In the genomic region with DNA sequence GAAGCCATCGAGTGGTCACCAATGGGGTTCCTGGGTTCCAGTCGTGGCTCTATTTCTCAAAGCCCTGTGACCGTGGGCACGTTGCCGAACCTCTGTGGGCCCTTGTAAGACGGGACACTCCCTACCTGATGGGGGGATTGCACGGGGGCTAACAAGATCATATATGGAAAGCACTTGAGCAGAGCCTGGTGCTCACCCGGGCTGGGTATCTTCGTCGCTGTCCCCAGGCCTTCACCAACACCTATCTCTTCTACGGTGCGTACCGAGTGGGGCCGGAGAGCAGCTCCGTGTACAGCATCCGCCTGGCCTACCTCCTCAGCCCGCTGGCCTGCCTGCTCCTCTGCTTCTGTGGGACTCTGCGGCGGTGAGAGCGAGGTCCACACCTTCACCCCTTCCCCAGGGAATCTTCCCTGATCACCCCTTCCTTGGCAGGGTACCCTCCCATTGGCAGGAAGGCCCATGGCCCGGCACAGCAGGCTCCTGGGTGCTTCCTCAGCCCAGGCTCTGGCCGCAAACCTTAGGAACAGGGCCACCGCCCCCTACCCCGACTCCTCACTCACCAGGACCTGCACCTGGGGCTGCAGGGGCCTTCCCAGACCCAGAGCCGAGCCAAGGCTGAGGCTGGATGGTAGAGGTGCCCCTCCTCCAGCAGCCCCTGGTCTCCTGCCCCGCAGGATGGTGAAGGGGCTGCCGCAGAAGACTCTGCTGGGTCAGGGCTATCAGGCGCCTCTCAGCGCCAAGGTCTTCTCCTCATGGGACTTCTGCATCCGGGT, we compare ENCODE assay signal across 13 cellular contexts. TPM values are rescaled to one million over a fixed set of nuclear protein-coding genes. Genes with fewer than 3 reads are reported as not detected.
DNase-seq lines count a peak whose midpoint lies in the region; ATAC-seq and TF ChIP-seq lines count a peak whose summit lies in the region.
"Had no signal": no experiment of that assay in that cellular context is flagged by ENCODE, and none has a peak within 500 bp of the region (broad histone marks: within the 10 kb centered on the region; RNA-seq: fewer than 3 reads in every experiment).

No MANE protein-coding gene starts in this region.

- no peak for TF ChIP-seq RAD21 in SK-N-SH (IDR thresholded peaks at IDR 0.05; ENCODE audit: low read length)

- no peaks in the 10 kb centered on the region for H3K27me3 ChIP-seq in CD4-positive, alpha-beta memory T cell (ENCODE audit: insufficient read depth, low read length)
- H3K27me3 ChIP-seq in SK-N-SH (ENCODE audit: insufficient read depth): peaks cover 3% of the 10 kb centered on the region
- H3K27me3 ChIP-seq: colonic mucosa had no signal

- no peak for TF ChIP-seq CTCF in SK-N-SH (IDR thresholded peaks at IDR 0.05)

- H3K4me3 Mint-ChIP-seq in CD4-positive, alpha-beta memory T cell: peak overlapping the region; percentile 87 to 99 (median 88)
- peak overlapping the region; percentile 86 for H3K4me3 Mint-ChIP-seq in activated T-helper 1 cell treated with anti-CD3 and anti-CD28 coated beads, Interleukin-12 subunit alpha, Interleukin-12 subunit beta, Interleukin-2, Interleukin-4 antibody, amounts not matched to agents 30 ng/mL and 10 ng/mL and 1 ng/mL, durations not matched to agents 14 hours and 24 hours and 36 hours
- H3K4me3 Mint-ChIP-seq in naive thymus-derived CD8-positive, alpha-beta T cell: peak overlapping the region; percentile 75 to 100 (median 90)
- H3K4me3 Mint-ChIP-seq: neural progenitor cell had no signal

- H3K36me3 ChIP-seq in CD4-positive, alpha-beta memory T cell (ENCODE audit: insufficient read depth, low read length): peaks cover 40% of the 10 kb centered on the region
- no peaks in the 10 kb centered on the region for H3K36me3 ChIP-seq in SK-N-SH (replicated peaks in 1 of 2; ENCODE audit: control insufficient read depth in 1 of 2, insufficient read depth in 2 of 2, low read length in 1 of 2)
- H3K36me3 ChIP-seq: colonic mucosa, neural progenitor cell had no signal

- POLR2A ChIA-PET in CD4-positive, alpha-beta memory T cell (lab: Charles Lee; ENCODE audit: partially characterized antibody): interaction anchor here (0.5 to 26.7 kb wide), 13 partner anchors 9 to 728 kb away, joined by 3 to 1172 read pairs (median 5); partner anchors contain the start of genes SYNGR2, TMC6 and TMC8
- POLR2A ChIA-PET in naive thymus-derived CD8-positive, alpha-beta T cell (lab: Charles Lee): interaction anchor here (0.6 to 30.2 kb wide), 11 partner anchors 8 to 175 kb away, joined by 3 to 1112 read pairs (median 10); partner anchors contain the start of genes SYNGR2, TMC6, TMC8 and TNRC6C
- POLR2A ChIA-PET in SK-N-SH (lab: Yijun Ruan, JAX): no interaction called here

- intact Hi-C loops in CD4-positive, alpha-beta memory T cell (cut with micrococcal nuclease): loop anchor here (5.0 kb wide), 1 partner anchor 119 kb away; no protein-coding TSS in a partner anchor
- intact Hi-C loops in activated T-helper 1 cell treated with anti-CD3 and anti-CD28 coated beads, Interleukin-12 subunit alpha, Interleukin-12 subunit beta, Interleukin-2, Interleukin-4 antibody, amounts not matched to agents 30 ng/mL and 10 ng/mL and 1 ng/mL, durations not matched to agents 14 hours and 24 hours and 36 hours (cut with micrococcal nuclease): loop anchor here (2.0 to 5.0 kb wide), 6 partner anchors 113 to 1406 kb away; partner anchors contain the start of genes JMJD6, METTL23 and TNRC6C

- peak overlapping the region; percentile 93 to 97 for H3K4me3 ChIP-seq in CD4-positive, alpha-beta memory T cell (ENCODE audit: low read length in 2 of 2)
- peak overlapping the region; percentile 22; the same call in 1 of the 2 replicates for H3K4me3 ChIP-seq in Jurkat, Clone E6-1 (ENCODE audit: low read length)
- no peak overlapping the region for H3K4me3 ChIP-seq in SK-N-SH (ENCODE audit: low read depth in 2 of 2, low read length in 1 of 2)
- H3K4me3 ChIP-seq: neural progenitor cell had no signal

- no peaks in the 10 kb centered on the region for H3K9me2 ChIP-seq in SK-N-SH

- CTCF ChIA-PET in CD4-positive, alpha-beta memory T cell (lab: Charles Lee; ENCODE audit: partially characterized antibody): interaction anchor here (4.3 to 8.0 kb wide), 5 partner anchors 11 to 49 kb away, joined by 23 to 121 read pairs (median 57); no protein-coding TSS in a partner anchor
- CTCF ChIA-PET in SK-N-SH (lab: Yijun Ruan, JAX): interaction anchor here (0.6 to 6.3 kb wide), 10 partner anchors 9 to 332 kb away, joined by 3 to 73 read pairs (median 13); no protein-coding TSS in a partner anchor

- H3K36me3 Mint-ChIP-seq in CD4-positive, alpha-beta memory T cell: peaks cover 43 to 66% of the 10 kb centered on the region in 2 donors
- peaks cover 40% of the 10 kb centered on the region for H3K36me3 Mint-ChIP-seq in activated T-helper 1 cell treated with anti-CD3 and anti-CD28 coated beads, Interleukin-12 subunit alpha, Interleukin-12 subunit beta, Interleukin-2, Interleukin-4 antibody, amounts not matched to agents 30 ng/mL and 10 ng/mL and 1 ng/mL, durations not matched to agents 14 hours and 24 hours and 36 hours (ENCODE audit: low read depth)
- peaks cover 9 to 60% (median 27%) of the 10 kb centered on the region in 3 donors for H3K36me3 Mint-ChIP-seq in naive thymus-derived CD8-positive, alpha-beta T cell
- H3K36me3 Mint-ChIP-seq: neural progenitor cell had no signal

- peaks cover 0 to 14% (median 0%) of the 10 kb centered on the region in 8 donors for H3K9me3 Mint-ChIP-seq in CD4-positive, alpha-beta memory T cell
- H3K9me3 Mint-ChIP-seq in activated T-helper 1 cell treated with anti-CD3 and anti-CD28 coated beads, Interleukin-12 subunit alpha, Interleukin-12 subunit beta, Interleukin-2, Interleukin-4 antibody, amounts not matched to agents 30 ng/mL and 10 ng/mL and 1 ng/mL, durations not matched to agents 14 hours and 24 hours and 36 hours: no peaks in the 10 kb centered on the region
- H3K9me3 Mint-ChIP-seq in naive thymus-derived CD8-positive, alpha-beta T cell: peaks cover 0 to 2% (median 0%) of the 10 kb centered on the region in 9 donors
- H3K9me3 Mint-ChIP-seq: neural progenitor cell had no signal

- H3K4me2 ChIP-seq in SK-N-SH: no peak overlapping the region
- H3K4me2 ChIP-seq: neural progenitor cell had no signal

- ATAC-seq in naive thymus-derived CD8-positive, alpha-beta T cell: no peak
- ATAC-seq in GM19395 (IDR thresholded peaks at IDR 0.05; ENCODE audit: unreplicated experiment): no peak
- no peak for ATAC-seq in GM21447 (IDR thresholded peaks at IDR 0.05; ENCODE audit: unreplicated experiment)

- H3K27me3 Mint-ChIP-seq in CD4-positive, alpha-beta memory T cell: no peaks in the 10 kb centered on the region
- no peaks in the 10 kb centered on the region for H3K27me3 Mint-ChIP-seq in activated T-helper 1 cell treated with anti-CD3 and anti-CD28 coated beads, Interleukin-12 subunit alpha, Interleukin-12 subunit beta, Interleukin-2, Interleukin-4 antibody, amounts not matched to agents 30 ng/mL and 10 ng/mL and 1 ng/mL, durations not matched to agents 14 hours and 24 hours and 36 hours (ENCODE audit: insufficient read depth)
- no peaks in the 10 kb centered on the region for H3K27me3 Mint-ChIP-seq in naive thymus-derived CD8-positive, alpha-beta T cell

- H3K4me1 ChIP-seq in CD4-positive, alpha-beta memory T cell (ENCODE audit: insufficient read depth, low read length): peaks cover 75% of the 10 kb centered on the region
- peaks cover 4 to 6% of the 10 kb centered on the region in 2 experiments; a peak in 1 of 4 replicates for H3K4me1 ChIP-seq in SK-N-SH (ENCODE audit: control insufficient read depth in 1 of 2, insufficient read depth in 2 of 2, low read depth in 1 of 2, low read length in 1 of 2)

- no peaks in the 10 kb centered on the region for H3K9me3 ChIP-seq in CD4-positive, alpha-beta memory T cell (ENCODE audit: control insufficient read depth in 1 of 2, low read length in 2 of 2)
- no peaks in the 10 kb centered on the region for H3K9me3 ChIP-seq in SK-N-SH
- H3K9me3 ChIP-seq: colonic mucosa had no signal

- H3K27ac Mint-ChIP-seq in CD4-positive, alpha-beta memory T cell: peak overlapping the region; percentile 83 to 98 (median 93)
- H3K27ac Mint-ChIP-seq in activated T-helper 1 cell treated with anti-CD3 and anti-CD28 coated beads, Interleukin-12 subunit alpha, Interleukin-12 subunit beta, Interleukin-2, Interleukin-4 antibody, amounts not matched to agents 30 ng/mL and 10 ng/mL and 1 ng/mL, durations not matched to agents 14 hours and 24 hours and 36 hours: peak overlapping the region; percentile 85
- H3K27ac Mint-ChIP-seq in naive thymus-derived CD8-positive, alpha-beta T cell: peak overlapping the region; percentile 87 to 97 (median 90)

- H3K9ac ChIP-seq in SK-N-SH: no peak overlapping the region
- H3K9ac ChIP-seq: neural progenitor cell had no signal

- H3F3A ChIP-seq in SK-N-SH (replicated peaks; ENCODE audit: insufficient read depth): no peaks in the 10 kb centered on the region

- peak in 1 of 5 donors; percentile 45 for DNase-seq in CD4-positive, alpha-beta memory T cell
- no peak for DNase-seq in Jurkat, Clone E6-1 (ENCODE audit: low read depth, low spot score)
- DNase-seq in activated T-helper 1 cell treated with anti-CD3 and anti-CD28 coated beads, Interleukin-12 subunit alpha, Interleukin-12 subunit beta, Interleukin-2, Interleukin-4 antibody, amounts not matched to agents 30 ng/mL and 10 ng/mL and 1 ng/mL, durations not matched to agents 14 hours and 24 hours and 36 hours (ENCODE audit: low spot score): no peak
- DNase-seq in naive thymus-derived CD8-positive, alpha-beta T cell: peak in 3 of 10 donors; percentile 40 to 65 (median 41)
- DNase-seq in SK-N-SH (no peak), NCI-H510A treated with DMSO at 0.1 percent for 48 hours (lab: John Stamatoyannopoulos, UW) (no peak)
- DNase-seq: T1000 had no signal

- peaks cover 35 to 84% (median 55%) of the 10 kb centered on the region in 4 donors for H3K4me1 Mint-ChIP-seq in CD4-positive, alpha-beta memory T cell
- H3K4me1 Mint-ChIP-seq in activated T-helper 1 cell treated with anti-CD3 and anti-CD28 coated beads, Interleukin-12 subunit alpha, Interleukin-12 subunit beta, Interleukin-2, Interleukin-4 antibody, amounts not matched to agents 30 ng/mL and 10 ng/mL and 1 ng/mL, durations not matched to agents 14 hours and 24 hours and 36 hours (ENCODE audit: low read depth): peaks cover 70% of the 10 kb centered on the region
- peaks cover 45 to 83% (median 75%) of the 10 kb centered on the region in 4 donors for H3K4me1 Mint-ChIP-seq in naive thymus-derived CD8-positive, alpha-beta T cell

- H4K20me1 ChIP-seq in SK-N-SH (ENCODE audit: insufficient read depth): no peaks in the 10 kb centered on the region

- no peaks in the 10 kb centered on the region for H3K79me2 ChIP-seq in SK-N-SH (ENCODE audit: insufficient read depth)

- TF ChIP-seq EP300 in SK-N-SH (IDR thresholded peaks at IDR 0.05; ENCODE audit: borderline replicate concordance in 1 of 2, low read depth in 1 of 2, low read length in 1 of 2): no peak

- no peak overlapping the region for H2AFZ ChIP-seq in SK-N-SH (ENCODE audit: low read depth)
- H2AFZ ChIP-seq: neural progenitor cell had no signal

- 96% methylated on average over 25 of the region's 30 CpGs for WGBS in SK-N-SH (ENCODE audit: low lambda C conversion rate)

- peak overlapping the region; percentile 81 for H3K27ac ChIP-seq in CD4-positive, alpha-beta memory T cell (ENCODE audit: low read depth, low read length)
- H3K27ac ChIP-seq in SK-N-SH (ENCODE audit: low read depth in 2 of 2, low read length in 1 of 2): no peak overlapping the region
- H3K27ac ChIP-seq: colonic mucosa, neural progenitor cell had no signal

RNA-seq across cellular contexts. Expression of gene TMC8, which starts 2.8 kb away (rescaled TPM):
- 100 to 1,000 TPM; 424 to 430 TPM for total RNA-seq in CD4-positive, alpha-beta memory T cell
- polyA plus RNA-seq in CD4-positive, alpha-beta memory T cell: 100 to 1,000 TPM in 1 of 2 donors, 10 to 100 TPM in 1; 77.7 to 172 TPM
- polyA plus RNA-seq in Jurkat, Clone E6-1 (2012; ENCODE audit: insufficient read depth, insufficient read length): 73.5 TPM
- total RNA-seq in activated T-helper 1 cell treated with anti-CD3 and anti-CD28 coated beads, Interleukin-12 subunit alpha, Interleukin-12 subunit beta, Interleukin-2, Interleukin-4 antibody, amounts not matched to agents 30 ng/mL and 10 ng/mL and 1 ng/mL, durations not matched to agents 14 hours and 24 hours and 36 hours: 234 and 239 TPM in 2 replicates
- 100 to 1,000 TPM; 367 to 370 TPM for total RNA-seq in naive thymus-derived CD8-positive, alpha-beta T cell
- polyA plus RNA-seq in naive thymus-derived CD8-positive, alpha-beta T cell: 100 to 1,000 TPM in 1 of 3 donors, 10 to 100 TPM in 2; 62.5 to 141 (median 72.9) TPM
- 0.15 and 0.18 TPM in 2 replicates for polyA plus RNA-seq in SK-N-SH (2012; rRNA removed)
- 0.01 TPM in 1 of 2 replicates, not detected in the other for polyA plus RNA-seq in SK-N-SH (2012; cell fraction: cytosol; rRNA removed)
- polyA plus RNA-seq in SK-N-SH (2012; cell fraction: nucleus; rRNA removed): 0.04 and 0.11 TPM in 2 replicates
- total RNA-seq: fibroblast of villous mesenchyme had no signal

RNA-seq across cellular contexts. Expression of gene TMC6, which starts 4.8 kb away (rescaled TPM):
- 100 to 1,000 TPM; 697 to 702 TPM for total RNA-seq in CD4-positive, alpha-beta memory T cell
- 100 to 1,000 TPM; 258 to 300 TPM for polyA plus RNA-seq in CD4-positive, alpha-beta memory T cell
- 82.5 TPM for polyA plus RNA-seq in Jurkat, Clone E6-1 (2012; ENCODE audit: insufficient read depth, insufficient read length)
- 265 and 268 TPM in 2 replicates for total RNA-seq in activated T-helper 1 cell treated with anti-CD3 and anti-CD28 coated beads, Interleukin-12 subunit alpha, Interleukin-12 subunit beta, Interleukin-2, Interleukin-4 antibody, amounts not matched to agents 30 ng/mL and 10 ng/mL and 1 ng/mL, durations not matched to agents 14 hours and 24 hours and 36 hours
- 100 to 1,000 TPM; 809 to 819 TPM for total RNA-seq in naive thymus-derived CD8-positive, alpha-beta T cell
- 100 to 1,000 TPM; 186 to 253 (median 209) TPM for polyA plus RNA-seq in naive thymus-derived CD8-positive, alpha-beta T cell
- polyA plus RNA-seq in SK-N-SH (2012; rRNA removed): 3.8 and 5.5 TPM in 2 replicates
- 1.9 and 2.8 TPM in 2 replicates for polyA plus RNA-seq in SK-N-SH (2012; cell fraction: cytosol; rRNA removed)
- 15.2 and 17.5 TPM in 2 replicates for polyA plus RNA-seq in SK-N-SH (2012; cell fraction: nucleus; rRNA removed)

RNA-seq across cellular contexts. Expression of gene C17orf99, which starts 12.8 kb away (rescaled TPM):
- not detected for total RNA-seq in CD4-positive, alpha-beta memory T cell
- not detected for polyA plus RNA-seq in CD4-positive, alpha-beta memory T cell
- polyA plus RNA-seq in Jurkat, Clone E6-1 (2012; ENCODE audit: insufficient read depth, insufficient read length): not detected
- not detected in 2 replicates for total RNA-seq in activated T-helper 1 cell treated with anti-CD3 and anti-CD28 coated beads, Interleukin-12 subunit alpha, Interleukin-12 subunit beta, Interleukin-2, Interleukin-4 antibody, amounts not matched to agents 30 ng/mL and 10 ng/mL and 1 ng/mL, durations not matched to agents 14 hours and 24 hours and 36 hours
- total RNA-seq in naive thymus-derived CD8-positive, alpha-beta T cell: under 1 TPM in 1 of 2 experiments, not detected in 1; 0.60 TPM
- not detected for polyA plus RNA-seq in naive thymus-derived CD8-positive, alpha-beta T cell
- not detected in 2 replicates for polyA plus RNA-seq in SK-N-SH (2012; rRNA removed)
- polyA plus RNA-seq in SK-N-SH (2012; cell fraction: cytosol; rRNA removed): not detected in 2 replicates
- not detected in 2 replicates for polyA plus RNA-seq in SK-N-SH (2012; cell fraction: nucleus; rRNA removed)
- total RNA-seq: fibroblast of villous mesenchyme, H4 had no signal

RNA-seq across cellular contexts. Expression of gene SYNGR2, which starts 35.0 kb away (rescaled TPM):
- 10 to 100 TPM; 60.3 to 61.6 TPM for total RNA-seq in CD4-positive, alpha-beta memory T cell
- 100 to 1,000 TPM; 144 to 234 TPM for polyA plus RNA-seq in CD4-positive, alpha-beta memory T cell
- polyA plus RNA-seq in Jurkat, Clone E6-1 (2012; ENCODE audit: insufficient read depth, insufficient read length): 56.8 TPM
- 131 and 133 TPM in 2 replicates for total RNA-seq in activated T-helper 1 cell treated with anti-CD3 and anti-CD28 coated beads, Interleukin-12 subunit alpha, Interleukin-12 subunit beta, Interleukin-2, Interleukin-4 antibody, amounts not matched to agents 30 ng/mL and 10 ng/mL and 1 ng/mL, durations not matched to agents 14 hours and 24 hours and 36 hours
- 10 to 100 TPM; 58.1 to 66.6 TPM for total RNA-seq in naive thymus-derived CD8-positive, alpha-beta T cell
- polyA plus RNA-seq in naive thymus-derived CD8-positive, alpha-beta T cell: 100 to 1,000 TPM in 1 of 3 donors, 10 to 100 TPM in 2; 88.4 to 108 (median 92.1) TPM
- polyA plus RNA-seq in SK-N-SH (2012; rRNA removed): 160 and 181 TPM in 2 replicates
- polyA plus RNA-seq in SK-N-SH (2012; cell fraction: cytosol; rRNA removed): 76.9 and 109 TPM in 2 replicates
- 103 and 110 TPM in 2 replicates for polyA plus RNA-seq in SK-N-SH (2012; cell fraction: nucleus; rRNA removed)

RNA-seq across cellular contexts. Expression of gene TK1, which starts 53.5 kb away (rescaled TPM):
- under 1 TPM in 1 of 2 experiments, not detected in 1; 0.55 TPM for total RNA-seq in CD4-positive, alpha-beta memory T cell
- 1 to 10 TPM in 1 of 2 donors, under 1 TPM in 1; 0.88 to 1.4 TPM for polyA plus RNA-seq in CD4-positive, alpha-beta memory T cell
- polyA plus RNA-seq in Jurkat, Clone E6-1 (2012; ENCODE audit: insufficient read depth, insufficient read length): 52.8 TPM
- total RNA-seq in activated T-helper 1 cell treated with anti-CD3 and anti-CD28 coated beads, Interleukin-12 subunit alpha, Interleukin-12 subunit beta, Interleukin-2, Interleukin-4 antibody, amounts not matched to agents 30 ng/mL and 10 ng/mL and 1 ng/mL, durations not matched to agents 14 hours and 24 hours and 36 hours: 65.8 and 66.8 TPM in 2 replicates
- total RNA-seq in naive thymus-derived CD8-positive, alpha-beta T cell: not detected
- 1 to 10 TPM in 1 of 3 donors, under 1 TPM in 1, not detected in 1; 0.18 to 1.1 TPM for polyA plus RNA-seq in naive thymus-derived CD8-positive, alpha-beta T cell
- polyA plus RNA-seq in SK-N-SH (2012; rRNA removed): 70.7 and 112 TPM in 2 replicates
- 42.3 and 61.2 TPM in 2 replicates for polyA plus RNA-seq in SK-N-SH (2012; cell fraction: cytosol; rRNA removed)
- 46.5 and 61.3 TPM in 2 replicates for polyA plus RNA-seq in SK-N-SH (2012; cell fraction: nucleus; rRNA removed)

Comparison
In these comparisons a context has a peak if more than half of its experiments do, and no peak if none do; other contexts are left out.
1. H3K4me3 ChIP-seq: peak in CD4-positive, alpha-beta memory T cell (2 of 2) and Jurkat, Clone E6-1 (single experiment); none in SK-N-SH (0 of 2).
2. Peak in every context shown above with its lines, with median percentiles within 50 percentile points of each other: H3K27ac Mint-ChIP-seq and H3K4me3 Mint-ChIP-seq.